20 cellular contexts compared by ENCODE assay signal in genomic region chr1:57278558-57278957, GRCh38.
DNase-seq lines count a peak whose midpoint lies in the region; ATAC-seq and TF ChIP-seq lines count a peak whose summit lies in the region.
"Had no signal": no experiment of that assay in that cellular context is flagged by ENCODE, and none has a peak within 500 bp of the region (broad histone marks: within the 10 kb centered on the region; RNA-seq: fewer than 3 reads in every experiment).

No MANE protein-coding gene starts in this region.

- CTCF ChIA-PET in WTC11 (lab: Charles Lee) = no interaction called here

- H3K36me3 ChIP-seq in hepatocyte (replicated peaks; ENCODE audit: insufficient read depth, low read depth) (no peaks in the 10 kb centered on the region), liver (ENCODE audit: control insufficient read depth in 4 of 4, insufficient read depth in 3 of 4, low read depth in 1 of 4, low read length in 3 of 4) (no peaks in the 10 kb centered on the region), trophoblast cell (ENCODE audit: control insufficient read depth in 1 of 2, insufficient read depth in 2 of 2, low read length in 2 of 2) (no peaks in the 10 kb centered on the region), neural progenitor cell (no peaks in the 10 kb centered on the region), MG63 (no peaks in the 10 kb centered on the region)
- H3K36me3 ChIP-seq: HAP-1 had no signal

- H4K12ac ChIP-seq in trophoblast cell (ENCODE audit: low read depth, low read length) = no peak overlapping the region

- no peak overlapping the region for H3K23ac ChIP-seq in trophoblast cell (ENCODE audit: low read length)

- ATAC-seq in WTC11 (no peak), GM19328 (IDR thresholded peaks at IDR 0.05; ENCODE audit: unreplicated experiment) (no peak)
- ATAC-seq: GM23338 had no signal

- H2AK5ac ChIP-seq in trophoblast cell (ENCODE audit: low read length) = peak overlapping the region; percentile 29

- TF ChIP-seq RAD21 in liver (IDR thresholded peaks at IDR 0.05) = peak; percentile 17 to 48

- peak overlapping the region; percentile 37 for H4K91ac ChIP-seq in trophoblast cell (ENCODE audit: low read depth, low read length)

- peak overlapping the region; percentile 83 for H3K27ac ChIP-seq in hepatocyte
- H3K27ac ChIP-seq in liver (ENCODE audit: low read depth in 1 of 2, low read length in 2 of 2) = peak overlapping the region; percentile 16 to 50
- H3K27ac ChIP-seq in trophoblast cell (ENCODE audit: low read depth, low read length) = no peak overlapping the region
- no peak overlapping the region for H3K27ac ChIP-seq in neural progenitor cell
- H3K27ac ChIP-seq: BLaER1, C4-2B had no signal

- H3K9ac ChIP-seq in liver (ENCODE audit: low read depth in 1 of 2, low read length in 2 of 2) (no peak overlapping the region), trophoblast cell (ENCODE audit: low read length) (no peak overlapping the region), neural progenitor cell (no peak overlapping the region)
- H3K9ac ChIP-seq: BLaER1 had no signal

- H3K79me2 ChIP-seq in hepatocyte = no peaks in the 10 kb centered on the region
- H3K79me2 ChIP-seq in trophoblast cell (ENCODE audit: control insufficient read depth, insufficient read depth, low read length, poor library complexity) = no peaks in the 10 kb centered on the region
- no peaks in the 10 kb centered on the region for H3K79me2 ChIP-seq in neural progenitor cell (ENCODE audit: low read depth)

- POLR2A ChIA-PET in WTC11 (lab: Charles Lee) = interaction anchor here (1.0 kb wide), 1 partner anchor 9 kb away, joined by 3 read pairs; no protein-coding TSS in a partner anchor

- H3K27me3 Mint-ChIP-seq in WTC11 (ENCODE audit: low read depth) (no peaks in the 10 kb centered on the region), neural progenitor cell (ENCODE audit: insufficient read depth, low read depth) (peaks cover 3% of the 10 kb centered on the region)
- H3K27me3 Mint-ChIP-seq: CD8-positive, alpha-beta memory T cell had no signal

- TF ChIP-seq CTCF in WTC11 (IDR thresholded peaks at IDR 0.05) = no peak
- no peak for TF ChIP-seq CTCF in hepatocyte (IDR thresholded peaks at IDR 0.05; ENCODE audit: poor library complexity)
- no peak for TF ChIP-seq CTCF in liver (IDR thresholded peaks at IDR 0.05; ENCODE audit: low read depth, low read length, missing input control)
- TF ChIP-seq CTCF in neural progenitor cell (IDR thresholded peaks at IDR 0.05) = no peak

- 78% methylated on average over 3 of the region's 3 CpGs for WGBS in hepatocyte (ENCODE audit: low lambda C conversion rate, missing lambda C conversion rate)
- 35% methylated on average over 3 of the region's 3 CpGs for WGBS in liver
- no CpG with 5 or more reads among the region's 3 CpGs for WGBS in trophoblast cell (ENCODE audit: extremely low coverage, insufficient coverage, insufficient read length)

- H3K79me1 ChIP-seq in trophoblast cell (ENCODE audit: low read length) = peaks cover 8% of the 10 kb centered on the region

- H3K14ac ChIP-seq in trophoblast cell (ENCODE audit: low read length) = no peak overlapping the region

- no peak overlapping the region for H3K4me3 ChIP-seq in hepatocyte
- no peak overlapping the region for H3K4me3 ChIP-seq in liver (ENCODE audit: low read depth in 1 of 3, low read length in 3 of 3)
- H3K4me3 ChIP-seq in trophoblast cell (ENCODE audit: low read depth, low read length) = no peak overlapping the region
- H3K4me3 ChIP-seq in neural progenitor cell = no peak overlapping the region
- H3K4me3 ChIP-seq in MG63 = no peak overlapping the region
- H3K4me3 ChIP-seq: BLaER1, GM23338, HAP-1 had no signal

- no peaks in the 10 kb centered on the region for H3K9me2 ChIP-seq in hepatocyte (replicated peaks; ENCODE audit: insufficient read depth)

- no peak overlapping the region for H2BK5ac ChIP-seq in trophoblast cell (ENCODE audit: low read depth, low read length, poor library complexity)

- no peaks in the 10 kb centered on the region for H4K20me1 ChIP-seq in hepatocyte (ENCODE audit: insufficient read depth, poor library complexity, severe bottlenecking)
- no peaks in the 10 kb centered on the region for H4K20me1 ChIP-seq in neural progenitor cell (ENCODE audit: low read depth)
- H4K20me1 ChIP-seq: BLaER1 had no signal

- no peak for DNase-seq in WTC11 (ENCODE audit: low spot score)
- no peak for DNase-seq in hepatocyte (ENCODE audit: low spot score)
- no peak for DNase-seq in trophoblast cell
- DNase-seq in neural progenitor cell (ENCODE audit: low spot score) = no peak
- no peak for DNase-seq in NCI-H1417 treated with DMSO at 0.1 percent for 48 hours (lab: John Stamatoyannopoulos, UW)
- DNase-seq in MG63 = no peak
- DNase-seq: Calu3; CD4-positive, alpha-beta T cell; CD8-positive, alpha-beta memory T cell; DMS53; DMS79 treated with DMSO at 0.1 percent for 48 hours; GF-D8; HFFc6 had no signal

- H3K27me3 ChIP-seq in hepatocyte = no peaks in the 10 kb centered on the region
- H3K27me3 ChIP-seq in liver (ENCODE audit: control insufficient read depth in 4 of 4, insufficient read depth in 4 of 4, low read length in 3 of 4) = no peaks in the 10 kb centered on the region
- no peaks in the 10 kb centered on the region for H3K27me3 ChIP-seq in trophoblast cell (ENCODE audit: insufficient read depth, low read length)
- H3K27me3 ChIP-seq in neural progenitor cell = no peaks in the 10 kb centered on the region
- no peaks in the 10 kb centered on the region for H3K27me3 ChIP-seq in MG63
- H3K27me3 ChIP-seq: BLaER1 had no signal

- H3K9me3 ChIP-seq in hepatocyte (ENCODE audit: low read depth) = no peaks in the 10 kb centered on the region
- no peaks in the 10 kb centered on the region for H3K9me3 ChIP-seq in liver (ENCODE audit: control insufficient read depth in 4 of 4, low read length in 3 of 4)
- no peaks in the 10 kb centered on the region for H3K9me3 ChIP-seq in trophoblast cell (ENCODE audit: insufficient read depth, low read depth, low read length)
- no peaks in the 10 kb centered on the region for H3K9me3 ChIP-seq in neural progenitor cell (ENCODE audit: low read depth)
- no peaks in the 10 kb centered on the region for H3K9me3 ChIP-seq in MG63
- H3K9me3 ChIP-seq: BLaER1, HAP-1 had no signal

- no peaks in the 10 kb centered on the region for H3K9me3 Mint-ChIP-seq in WTC11
- H3K9me3 Mint-ChIP-seq in neural progenitor cell = no peaks in the 10 kb centered on the region
- H3K9me3 Mint-ChIP-seq: CD8-positive, alpha-beta memory T cell; GM23338 had no signal

- H3K4me1 ChIP-seq in hepatocyte (ENCODE audit: insufficient read depth) = peaks cover 28% of the 10 kb centered on the region
- H3K4me1 ChIP-seq in liver (ENCODE audit: control insufficient read depth in 4 of 4, insufficient read depth in 4 of 4, low read length in 3 of 4) = peaks cover 7 to 70% (median 59%) of the 10 kb centered on the region in 4 donors
- peaks cover 10 to 13% of the 10 kb centered on the region in 2 experiments for H3K4me1 ChIP-seq in trophoblast cell (ENCODE audit: control insufficient read depth in 1 of 2, insufficient read depth in 2 of 2, low read length in 2 of 2)
- peaks cover 4% of the 10 kb centered on the region for H3K4me1 ChIP-seq in neural progenitor cell
- H3K4me1 ChIP-seq: HAP-1 had no signal

- peak overlapping the region; percentile 43 for H2BK120ac ChIP-seq in trophoblast cell (ENCODE audit: insufficient read depth, low read length, poor library complexity)

- H3K4ac ChIP-seq in trophoblast cell (ENCODE audit: low read depth, low read length) = no peak overlapping the region

- H4K8ac ChIP-seq in trophoblast cell (ENCODE audit: low read depth, low read length) = peak overlapping the region; percentile 38

- H3K4me1 Mint-ChIP-seq in WTC11 (no peaks in the 10 kb centered on the region), neural progenitor cell (peaks cover 24% of the 10 kb centered on the region)
- H3K4me1 Mint-ChIP-seq: B cell; CD8-positive, alpha-beta memory T cell had no signal

- H3K18ac ChIP-seq in trophoblast cell (ENCODE audit: low read length) = no peak overlapping the region

- H2AFZ ChIP-seq in hepatocyte (no peak overlapping the region), trophoblast cell (ENCODE audit: insufficient read depth, low read length, poor library complexity) (no peak overlapping the region), neural progenitor cell (replicated peaks) (no peak overlapping the region)
- H2AFZ ChIP-seq: GM23338 had no signal

- H3K36me3 Mint-ChIP-seq in WTC11 (no peaks in the 10 kb centered on the region), neural progenitor cell (no peaks in the 10 kb centered on the region)

- H3K27ac Mint-ChIP-seq in WTC11 (no peak overlapping the region), neural progenitor cell (no peak overlapping the region)
- H3K27ac Mint-ChIP-seq: B cell; CD4-positive, alpha-beta T cell; CD8-positive, alpha-beta memory T cell; GM23338; HFFc6 had no signal

- no peaks in the 10 kb centered on the region for H3F3A ChIP-seq in neural progenitor cell (ENCODE audit: low read depth)

- H3K4me3 Mint-ChIP-seq in WTC11 (no peak overlapping the region), neural progenitor cell (no peak overlapping the region)
- H3K4me3 Mint-ChIP-seq: B cell; CD4-positive, alpha-beta T cell; CD8-positive, alpha-beta memory T cell; GM23338; HFFc6 had no signal

- H3K4me2 ChIP-seq in hepatocyte (no peak overlapping the region), trophoblast cell (ENCODE audit: low read length) (no peak overlapping the region), neural progenitor cell (no peak overlapping the region)
- H3K4me2 ChIP-seq: BLaER1, GM23338 had no signal

- peak overlapping the region; percentile 76 for H2BK12ac ChIP-seq in trophoblast cell (ENCODE audit: low read length)

TF ChIP-seq in WTC11, 78 proteins besides CTCF, POLR2A, EP300 and RAD21:
- peak; percentile 54; the same call in 1 of the 2 replicates for TF ChIP-seq GABPB1 (CRISPR knock-in tag; IDR thresholded peaks at IDR 0.05)
- TF ChIP-seq MYBL2 (CRISPR knock-in tag; IDR thresholded peaks at IDR 0.05) = no peak

TF ChIP-seq in liver, 16 proteins besides CTCF, POLR2A, EP300 and RAD21 (continues in another document):
- TF ChIP-seq SP1 (IDR thresholded peaks at IDR 0.05) = peak; percentile 26
- TF ChIP-seq RXRA (IDR thresholded peaks at IDR 0.05) = peak; percentile 58 to 61
- TF ChIP-seq FOXA1 (IDR thresholded peaks at IDR 0.05) = no peak
- TF ChIP-seq YY1 (IDR thresholded peaks at IDR 0.05) = peak; percentile 16
- no peak for TF ChIP-seq ATF3 (IDR thresholded peaks at IDR 0.05)
- TF ChIP-seq FOXA2 (IDR thresholded peaks at IDR 0.05) = no peak
- peak; percentile 48 for TF ChIP-seq MAX (IDR thresholded peaks at IDR 0.05)
- TF ChIP-seq HNF4A (conservative IDR thresholded peaks at IDR 0.05) = peak; percentile 37 to 64

Comparison
In these comparisons a context has a peak if more than half of its experiments do, and no peak if none do; other contexts are left out.
1. H3K27ac ChIP-seq: peak in hepatocyte (single experiment) and liver (2 of 2); none in trophoblast cell (single experiment) and neural progenitor cell (single experiment).